In the genomic region with DNA sequence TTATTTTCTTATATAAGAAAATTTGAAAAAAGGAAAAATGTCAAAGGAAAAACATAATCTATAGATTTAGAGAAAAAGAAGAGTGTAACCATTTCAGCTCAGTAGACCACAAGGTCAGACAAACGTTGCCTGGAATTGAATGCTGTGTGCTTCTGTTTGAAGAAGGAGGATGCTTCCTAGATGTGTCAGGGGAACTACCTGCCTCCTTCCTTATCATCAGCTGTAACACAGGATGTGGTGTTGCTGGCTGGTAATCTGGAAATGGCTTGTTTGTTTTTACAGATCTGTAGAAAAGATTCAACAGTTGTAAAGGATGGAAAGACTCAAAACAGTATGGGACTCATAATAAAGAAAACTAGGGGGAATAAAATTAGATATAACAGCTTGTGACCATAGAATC, we compare ENCODE assay signal across 14 cellular contexts.
A peak's percentile ranks its signal among the peaks of the same experiment; 100 is the strongest.
DNase-seq lines count a peak whose midpoint lies in the region; ATAC-seq and TF ChIP-seq lines count a peak whose summit lies in the region.
"Had no signal": no experiment of that assay in that cellular context is flagged by ENCODE, and none has a peak within 500 bp of the region (broad histone marks: within the 10 kb centered on the region; RNA-seq: fewer than 3 reads in every experiment).

No MANE protein-coding gene starts in this region.

- H3K36me3 Mint-ChIP-seq in nephron progenitor cell (ENCODE audit: low read depth): no peaks in the 10 kb centered on the region
- no peaks in the 10 kb centered on the region for H3K36me3 Mint-ChIP-seq in T-helper 17 cell (ENCODE audit: low read depth)

- peak; percentile 60 for DNase-seq in Jurkat, Clone E6-1 (ENCODE audit: low read depth, low spot score)
- peak; percentile 16 for DNase-seq in iPS-NIHi7 (ENCODE audit: extremely low spot score)
- DNase-seq in NCI-H1105 (lab: John Stamatoyannopoulos, UW): no peak
- DNase-seq in nephron progenitor cell: no peak
- no peak for DNase-seq in stimulated activated CD8-positive, alpha-beta memory T cell treated with anti-CD3 and anti-CD28 coated beads, Interleukin-4, amount 100 ng/mL, for 48 hours
- no peak for DNase-seq in T-helper 17 cell
- DNase-seq: activated CD8-positive, alpha-beta memory T cell treated with anti-CD3 and anti-CD28 coated beads, Interleukin-2, amount 50 U/mL, for 48 hours; H7; NCI-H1417 treated with DMSO at 0.1 percent for 48 hours; occipital lobe; SK-N-SH had no signal

- H3K4me1 Mint-ChIP-seq in nephron progenitor cell: no peaks in the 10 kb centered on the region
- no peaks in the 10 kb centered on the region for H3K4me1 Mint-ChIP-seq in T-helper 17 cell

- no peak overlapping the region for H3K4me3 ChIP-seq in Jurkat, Clone E6-1 (ENCODE audit: low read length)
- H3K4me3 ChIP-seq: vagina had no signal

- TF ChIP-seq CTCF in nephron progenitor cell (IDR thresholded peaks at IDR 0.05): no peak

- no peaks in the 10 kb centered on the region for H3K9me3 Mint-ChIP-seq in nephron progenitor cell

- H3K27me3 Mint-ChIP-seq in nephron progenitor cell (ENCODE audit: low read depth, poor library complexity): peaks cover 3% of the 10 kb centered on the region
- no peaks in the 10 kb centered on the region for H3K27me3 Mint-ChIP-seq in T-helper 17 cell

- H3K4me3 Mint-ChIP-seq in nephron progenitor cell (no peak overlapping the region), T-helper 17 cell (no peak overlapping the region)

- ATAC-seq in GM18861 (IDR thresholded peaks at IDR 0.05; ENCODE audit: unreplicated experiment): peak; percentile 92
- ATAC-seq in GM21786 (IDR thresholded peaks at IDR 0.05; ENCODE audit: unreplicated experiment): peak; percentile 75
- ATAC-seq in T-helper 17 cell: no peak

- H3K27ac Mint-ChIP-seq in nephron progenitor cell (no peak overlapping the region), T-helper 17 cell (no peak overlapping the region)

- no peaks in the 10 kb centered on the region for H3K9me3 ChIP-seq in T-helper 17 cell (ENCODE audit: control insufficient read depth, low read length, poor library complexity, severe bottlenecking)
- H3K9me3 ChIP-seq: SK-N-SH, vagina had no signal

Comparison
In these comparisons a context has a peak if more than half of its experiments do, and no peak if none do; other contexts are left out.
1. DNase-seq: peak in Jurkat, Clone E6-1 (single experiment) and iPS-NIHi7 (single experiment); none in NCI-H1105 (single experiment), nephron progenitor cell (single experiment), stimulated activated CD8-positive, alpha-beta memory T cell treated with anti-CD3 and anti-CD28 coated beads, Interleukin-4, amount 100 ng/mL, for 48 hours (single experiment) and T-helper 17 cell (0 of 3).